In genomic region chr1:27634982-27635362, GRCh38 we compare ENCODE assay signal across 10 cellular contexts. TPM values are rescaled to one million over a fixed set of nuclear protein-coding genes. Genes with fewer than 3 reads are reported as not detected.
DNase-seq lines count a peak whose midpoint lies in the region; ATAC-seq and TF ChIP-seq lines count a peak whose summit lies in the region.
"Had no signal": no experiment of that assay in that cellular context is flagged by ENCODE, and none has a peak within 500 bp of the region (broad histone marks: within the 10 kb centered on the region; RNA-seq: fewer than 3 reads in every experiment).

FGR (minus strand) TSS chr1:27635185; CDS start chr1:27623916, 11,269 bp downstream.

- intact Hi-C loops in left ventricle myocardium superior (cut with micrococcal nuclease): no loop called here

- H3K4me3 Mint-ChIP-seq in activated T-helper 17 cell treated with anti-CD3 and anti-CD28 coated beads, Interleukin-2, amount 50 U/mL, for 72 hours: peak within 1 kb of the TSS; percentile 80

- H3K27ac Mint-ChIP-seq in activated T-helper 17 cell treated with anti-CD3 and anti-CD28 coated beads, Interleukin-2, amount 50 U/mL, for 72 hours: peak within 1 kb of the TSS; percentile 48

- ATAC-seq in activated T-helper 17 cell treated with anti-CD3 and anti-CD28 coated beads, Interleukin-2, amount 50 U/mL, for 72 hours (replicated peaks): no peak
- ATAC-seq in left ventricle myocardium superior (peak; percentile 9), GM19395 (IDR thresholded peaks at IDR 0.05; ENCODE audit: unreplicated experiment) (no peak)

- peaks cover 5% of the 10 kb centered on the region for H3K36me3 Mint-ChIP-seq in activated T-helper 17 cell treated with anti-CD3 and anti-CD28 coated beads, Interleukin-2, amount 50 U/mL, for 72 hours (ENCODE audit: low read depth)

- DNase-seq in GM12864 (ENCODE audit: low read depth) (no peak), left ventricle myocardium superior (peak; percentile 67), retinal pigment epithelial cell (ENCODE audit: low read depth) (no peak), NCI-H526 (lab: John Stamatoyannopoulos, UW) (no peak), AG08396 (ENCODE audit: low spot score) (no peak)
- no peak for DNase-seq in stimulated activated CD4-positive, alpha-beta T cell treated with anti-CD3 and anti-CD28 coated beads, Interleukin-4, amount 100 ng/mL, for 24 hours
- DNase-seq: stimulated activated CD4-positive, alpha-beta T cell treated with anti-CD3 and anti-CD28 coated beads, Interleukin-2, amount 100 ng/mL, for 48 hours; WERI-Rb-1 had no signal

- H3K27me3 Mint-ChIP-seq in activated T-helper 17 cell treated with anti-CD3 and anti-CD28 coated beads, Interleukin-2, amount 50 U/mL, for 72 hours: no peaks in the 10 kb centered on the region

- H3K9me3 Mint-ChIP-seq in activated T-helper 17 cell treated with anti-CD3 and anti-CD28 coated beads, Interleukin-2, amount 50 U/mL, for 72 hours: no peaks in the 10 kb centered on the region

- H3K4me1 Mint-ChIP-seq in activated T-helper 17 cell treated with anti-CD3 and anti-CD28 coated beads, Interleukin-2, amount 50 U/mL, for 72 hours: peaks cover 43% of the 10 kb centered on the region

- H3K4me3 ChIP-seq in GM12864 (ENCODE audit: low read depth, low read length) (peak within 1 kb of the TSS; percentile 37), retinal pigment epithelial cell (ENCODE audit: low read length) (peak within 1 kb of the TSS; percentile 26)

- TF ChIP-seq CTCF in GM12864 (IDR thresholded peaks at IDR 0.05; ENCODE audit: low read depth, low read length, missing control alignments) (no peak), retinal pigment epithelial cell (conservative IDR thresholded peaks at IDR 0.05; ENCODE audit: low read depth, low read length) (no peak)

RNA-seq across cellular contexts. Expression of gene FGR, which starts in this region (rescaled TPM):
- 1 to 10 TPM in 1 of 2 donors, not detected in 1; 1.2 TPM for total RNA-seq in activated T-helper 17 cell treated with anti-CD3 and anti-CD28 coated beads, Interleukin-2, amount 50 U/mL, for 72 hours
- 4.7 TPM for total RNA-seq in left ventricle myocardium superior
